1 cellular context compared by ENCODE assay signal in the genomic region with DNA sequence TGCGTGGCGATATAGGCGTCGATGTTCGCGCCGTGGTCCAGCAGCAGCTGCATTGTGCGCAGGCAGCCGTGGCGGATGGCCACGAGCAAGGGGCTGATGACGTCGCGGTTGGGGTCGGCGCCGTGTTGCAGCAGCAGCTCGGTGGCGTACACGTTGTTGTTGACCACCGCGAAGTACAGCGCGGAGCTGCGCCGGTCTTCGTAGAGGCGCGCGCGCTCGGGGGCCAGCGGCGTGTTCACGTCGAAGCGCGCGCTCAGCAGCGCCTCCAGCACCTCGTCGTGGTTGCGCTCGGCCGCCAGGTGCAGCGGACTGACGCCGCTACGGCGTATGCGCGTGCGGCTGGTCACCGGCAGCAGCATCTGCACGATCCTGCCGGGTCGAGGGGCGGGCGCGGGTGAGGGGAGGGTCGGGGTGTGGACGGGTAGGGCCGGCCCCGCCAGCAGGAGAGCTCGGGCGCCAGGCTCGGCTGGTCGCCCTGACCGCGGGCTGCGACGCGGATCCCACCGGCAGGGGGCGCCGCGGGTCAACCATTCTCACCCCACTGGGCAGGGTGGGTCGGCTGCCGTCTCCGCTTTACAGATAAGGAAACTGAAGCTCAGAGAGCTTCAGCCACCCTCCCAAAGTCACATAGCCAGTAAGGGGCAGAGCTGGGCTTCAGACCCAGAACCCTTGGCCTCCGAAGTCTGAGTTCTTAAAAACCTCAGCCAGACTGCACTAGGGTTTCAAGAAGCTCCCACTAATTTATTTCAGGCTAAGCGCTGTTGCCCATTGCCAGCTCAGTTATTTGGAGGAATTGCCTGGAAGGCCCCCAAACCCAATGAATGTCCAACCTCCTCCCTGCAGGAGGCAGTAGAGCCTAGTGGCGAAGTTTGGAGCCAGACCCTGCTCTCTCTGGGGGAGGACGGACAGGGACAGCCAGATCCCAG.
A peak's percentile ranks its signal among the peaks of the same experiment; 100 is the strongest.
TF ChIP-seq lines count a peak whose summit lies in the region.

No MANE protein-coding gene starts in this region.

TF ChIP-seq in WTC11, 78 proteins besides CTCF, POLR2A, EP300 and RAD21 (continued from another document and continues in another):
- TF ChIP-seq, protein P1, sequence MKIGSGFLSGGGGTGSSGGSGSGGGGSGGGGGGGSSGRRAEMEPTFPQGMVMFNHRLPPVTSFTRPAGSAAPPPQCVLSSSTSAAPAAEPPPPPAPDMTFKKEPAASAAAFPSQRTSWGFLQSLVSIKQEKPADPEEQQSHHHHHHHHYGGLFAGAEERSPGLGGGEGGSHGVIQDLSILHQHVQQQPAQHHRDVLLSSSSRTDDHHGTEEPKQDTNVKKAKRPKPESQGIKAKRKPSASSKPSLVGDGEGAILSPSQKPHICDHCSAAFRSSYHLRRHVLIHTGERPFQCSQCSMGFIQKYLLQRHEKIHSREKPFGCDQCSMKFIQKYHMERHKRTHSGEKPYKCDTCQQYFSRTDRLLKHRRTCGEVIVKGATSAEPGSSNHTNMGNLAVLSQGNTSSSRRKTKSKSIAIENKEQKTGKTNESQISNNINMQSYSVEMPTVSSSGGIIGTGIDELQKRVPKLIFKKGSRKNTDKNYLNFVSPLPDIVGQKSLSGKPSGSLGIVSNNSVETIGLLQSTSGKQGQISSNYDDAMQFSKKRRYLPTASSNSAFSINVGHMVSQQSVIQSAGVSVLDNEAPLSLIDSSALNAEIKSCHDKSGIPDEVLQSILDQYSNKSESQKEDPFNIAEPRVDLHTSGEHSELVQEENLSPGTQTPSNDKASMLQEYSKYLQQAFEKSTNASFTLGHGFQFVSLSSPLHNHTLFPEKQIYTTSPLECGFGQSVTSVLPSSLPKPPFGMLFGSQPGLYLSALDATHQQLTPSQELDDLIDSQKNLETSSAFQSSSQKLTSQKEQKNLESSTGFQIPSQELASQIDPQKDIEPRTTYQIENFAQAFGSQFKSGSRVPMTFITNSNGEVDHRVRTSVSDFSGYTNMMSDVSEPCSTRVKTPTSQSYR (CRISPR knock-in tag; IDR thresholded peaks at IDR 0.05), result peak; percentile 93; the same call in 1 of the 2 replicates
- TF ChIP-seq ZNF138 (CRISPR knock-in tag; conservative IDR thresholded peaks at IDR 0.05) (peak; percentile 97), ZNF416 (CRISPR knock-in tag; IDR thresholded peaks at IDR 0.05) (no peak), CBFB (CRISPR knock-in tag; IDR thresholded peaks at IDR 0.05; ENCODE audit: low read depth) (peak; percentile 52), SMAD3 (CRISPR knock-in tag; IDR thresholded peaks at IDR 0.05; ENCODE audit: borderline replicate concordance) (peak; percentile 81), GTF2I (CRISPR knock-in tag; conservative IDR thresholded peaks at IDR 0.05) (no peak), ZNF671 (CRISPR knock-in tag; IDR thresholded peaks at IDR 0.05) (no peak), ZNF232 (CRISPR knock-in tag; IDR thresholded peaks at IDR 0.05) (no peak), FOXJ3 (CRISPR knock-in tag; IDR thresholded peaks at IDR 0.05; ENCODE audit: borderline replicate concordance) (no peak), ZNF396 (CRISPR knock-in tag; IDR thresholded peaks at IDR 0.05; ENCODE audit: borderline replicate concordance) (no peak), TEAD4 (CRISPR knock-in tag; IDR thresholded peaks at IDR 0.05) (peak; percentile 86; the same call in 1 of the 2 replicates), E2F5 (CRISPR knock-in tag; IDR thresholded peaks at IDR 0.05) (peak; percentile 89), NR2C2 (CRISPR knock-in tag; IDR thresholded peaks at IDR 0.05) (peak; percentile 72), ETV6 (CRISPR knock-in tag; IDR thresholded peaks at IDR 0.05) (0 out of 2 replicates have a peak, but pooled peaks have one; percentile 42), PRDM15 (CRISPR knock-in tag; IDR thresholded peaks at IDR 0.05) (peak; percentile 12; the same call in 1 of the 2 replicates), SMAD4 (CRISPR knock-in tag; IDR thresholded peaks at IDR 0.05) (no peak; the same call in 1 of the 2 replicates), IRF1 (CRISPR knock-in tag; IDR thresholded peaks at IDR 0.05) (peak; percentile 83), E2F1 (CRISPR knock-in tag; IDR thresholded peaks at IDR 0.05) (peak; percentile 95), ZNF219 (CRISPR knock-in tag; IDR thresholded peaks at IDR 0.05; ENCODE audit: borderline replicate concordance) (0 out of 2 replicates have a peak, but pooled peaks have one; percentile 88), JAZF1 (CRISPR knock-in tag; IDR thresholded peaks at IDR 0.05) (no peak), ZNF512 (CRISPR knock-in tag; IDR thresholded peaks at IDR 0.05; ENCODE audit: borderline replicate concordance) (no peak), ZNF423 (CRISPR knock-in tag; IDR thresholded peaks at IDR 0.05) (no peak), NR3C1 (CRISPR knock-in tag; conservative IDR thresholded peaks at IDR 0.05; ENCODE audit: low read depth) (peak; percentile 60; the same call in 1 of the 2 replicates), HMGXB4 (CRISPR knock-in tag; IDR thresholded peaks at IDR 0.05) (peak; percentile 95), TCF7 (CRISPR knock-in tag; IDR thresholded peaks at IDR 0.05; ENCODE audit: low read depth) (peak; percentile 97), ATF1 (CRISPR knock-in tag; IDR thresholded peaks at IDR 0.05) (peak; percentile 86; the same call in 1 of the 2 replicates), ZBTB21 (CRISPR knock-in tag; IDR thresholded peaks at IDR 0.05; ENCODE audit: borderline replicate concordance) (peak; percentile 55; the same call in 1 of the 2 replicates)
- TF ChIP-seq, protein P2, sequence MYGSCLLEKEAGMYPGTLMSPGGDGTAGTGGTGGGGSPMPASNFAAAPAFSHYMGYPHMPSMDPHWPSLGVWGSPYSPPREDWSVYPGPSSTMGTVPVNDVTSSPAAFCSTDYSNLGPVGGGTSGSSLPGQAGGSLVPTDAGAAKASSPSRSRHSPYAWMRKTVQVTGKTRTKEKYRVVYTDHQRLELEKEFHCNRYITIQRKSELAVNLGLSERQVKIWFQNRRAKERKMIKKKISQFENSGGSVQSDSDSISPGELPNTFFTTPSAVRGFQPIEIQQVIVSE (CRISPR knock-in tag; IDR thresholded peaks at IDR 0.05; ENCODE audit: borderline replicate concordance), result no peak
- TF ChIP-seq, protein P3, sequence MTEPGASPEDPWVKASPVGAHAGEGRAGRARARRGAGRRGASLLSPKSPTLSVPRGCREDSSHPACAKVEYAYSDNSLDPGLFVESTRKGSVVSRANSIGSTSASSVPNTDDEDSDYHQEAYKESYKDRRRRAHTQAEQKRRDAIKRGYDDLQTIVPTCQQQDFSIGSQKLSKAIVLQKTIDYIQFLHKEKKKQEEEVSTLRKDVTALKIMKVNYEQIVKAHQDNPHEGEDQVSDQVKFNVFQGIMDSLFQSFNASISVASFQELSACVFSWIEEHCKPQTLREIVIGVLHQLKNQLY (CRISPR knock-in tag; IDR thresholded peaks at IDR 0.05), result peak; percentile 92; the same call in 1 of the 2 replicates
- TF ChIP-seq, protein P4, sequence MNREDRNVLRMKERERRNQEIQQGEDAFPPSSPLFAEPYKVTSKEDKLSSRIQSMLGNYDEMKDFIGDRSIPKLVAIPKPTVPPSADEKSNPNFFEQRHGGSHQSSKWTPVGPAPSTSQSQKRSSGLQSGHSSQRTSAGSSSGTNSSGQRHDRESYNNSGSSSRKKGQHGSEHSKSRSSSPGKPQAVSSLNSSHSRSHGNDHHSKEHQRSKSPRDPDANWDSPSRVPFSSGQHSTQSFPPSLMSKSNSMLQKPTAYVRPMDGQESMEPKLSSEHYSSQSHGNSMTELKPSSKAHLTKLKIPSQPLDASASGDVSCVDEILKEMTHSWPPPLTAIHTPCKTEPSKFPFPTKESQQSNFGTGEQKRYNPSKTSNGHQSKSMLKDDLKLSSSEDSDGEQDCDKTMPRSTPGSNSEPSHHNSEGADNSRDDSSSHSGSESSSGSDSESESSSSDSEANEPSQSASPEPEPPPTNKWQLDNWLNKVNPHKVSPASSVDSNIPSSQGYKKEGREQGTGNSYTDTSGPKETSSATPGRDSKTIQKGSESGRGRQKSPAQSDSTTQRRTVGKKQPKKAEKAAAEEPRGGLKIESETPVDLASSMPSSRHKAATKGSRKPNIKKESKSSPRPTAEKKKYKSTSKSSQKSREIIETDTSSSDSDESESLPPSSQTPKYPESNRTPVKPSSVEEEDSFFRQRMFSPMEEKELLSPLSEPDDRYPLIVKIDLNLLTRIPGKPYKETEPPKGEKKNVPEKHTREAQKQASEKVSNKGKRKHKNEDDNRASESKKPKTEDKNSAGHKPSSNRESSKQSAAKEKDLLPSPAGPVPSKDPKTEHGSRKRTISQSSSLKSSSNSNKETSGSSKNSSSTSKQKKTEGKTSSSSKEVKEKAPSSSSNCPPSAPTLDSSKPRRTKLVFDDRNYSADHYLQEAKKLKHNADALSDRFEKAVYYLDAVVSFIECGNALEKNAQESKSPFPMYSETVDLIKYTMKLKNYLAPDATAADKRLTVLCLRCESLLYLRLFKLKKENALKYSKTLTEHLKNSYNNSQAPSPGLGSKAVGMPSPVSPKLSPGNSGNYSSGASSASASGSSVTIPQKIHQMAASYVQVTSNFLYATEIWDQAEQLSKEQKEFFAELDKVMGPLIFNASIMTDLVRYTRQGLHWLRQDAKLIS (CRISPR knock-in tag; IDR thresholded peaks at IDR 0.05; ENCODE audit: borderline replicate concordance), result peak; percentile 94
- TF ChIP-seq, protein P5, sequence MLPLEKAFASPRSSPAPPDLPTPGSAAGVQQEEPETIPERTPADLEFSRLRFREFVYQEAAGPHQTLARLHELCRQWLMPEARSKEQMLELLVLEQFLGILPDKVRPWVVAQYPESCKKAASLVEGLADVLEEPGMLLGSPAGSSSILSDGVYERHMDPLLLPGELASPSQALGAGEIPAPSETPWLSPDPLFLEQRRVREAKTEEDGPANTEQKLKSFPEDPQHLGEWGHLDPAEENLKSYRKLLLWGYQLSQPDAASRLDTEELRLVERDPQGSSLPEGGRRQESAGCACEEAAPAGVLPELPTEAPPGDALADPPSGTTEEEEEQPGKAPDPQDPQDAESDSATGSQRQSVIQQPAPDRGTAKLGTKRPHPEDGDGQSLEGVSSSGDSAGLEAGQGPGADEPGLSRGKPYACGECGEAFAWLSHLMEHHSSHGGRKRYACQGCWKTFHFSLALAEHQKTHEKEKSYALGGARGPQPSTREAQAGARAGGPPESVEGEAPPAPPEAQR (CRISPR knock-in tag; IDR thresholded peaks at IDR 0.05), result no peak
